ENCODE assay signal across 14 cellular contexts in the genomic region with DNA sequence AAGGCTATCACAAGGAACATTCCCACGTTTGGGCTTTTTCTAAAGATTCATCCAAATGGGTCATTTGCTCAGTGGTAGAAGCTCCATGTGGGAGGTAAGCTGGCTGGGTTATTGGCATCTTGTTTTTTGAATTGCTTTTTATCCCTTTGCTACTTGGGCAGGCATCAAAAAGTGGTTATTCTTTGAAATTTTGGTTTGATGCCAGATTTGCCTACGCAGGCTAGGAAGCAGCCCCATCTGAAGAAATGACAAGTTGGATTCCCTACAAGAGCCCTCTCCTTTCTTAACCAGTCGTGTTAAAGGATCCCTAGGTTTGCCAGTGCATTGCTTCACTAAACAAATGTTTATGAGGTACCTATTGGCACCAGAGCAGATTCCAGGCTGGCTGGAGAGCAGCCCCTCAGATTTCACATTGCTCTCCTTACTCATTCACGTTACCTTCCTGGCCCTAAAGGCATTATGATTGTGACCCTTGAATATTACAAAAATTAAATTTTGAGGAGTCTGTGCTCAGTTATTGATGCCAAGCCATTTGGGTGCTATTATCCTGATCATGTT. TPM values are rescaled to one million over a fixed set of nuclear protein-coding genes. Genes with fewer than 3 reads are reported as not detected.
A peak's percentile ranks its signal among the peaks of the same experiment; 100 is the strongest.
DNase-seq lines count a peak whose midpoint lies in the region; ATAC-seq and TF ChIP-seq lines count a peak whose summit lies in the region.
"Had no signal": no experiment of that assay in that cellular context is flagged by ENCODE, and none has a peak within 500 bp of the region (broad histone marks: within the 10 kb centered on the region; RNA-seq: fewer than 3 reads in every experiment).

No MANE protein-coding gene starts in this region.

- TF ChIP-seq CTCF in cardiac muscle cell (IDR thresholded peaks at IDR 0.05; ENCODE audit: low read depth, low read length), result no peak
- TF ChIP-seq CTCF in heart left ventricle (IDR thresholded peaks at IDR 0.05), result no peak

- H3K27me3 ChIP-seq in cardiac muscle cell (no peaks in the 10 kb centered on the region), heart left ventricle (no peaks in the 10 kb centered on the region)
- H3K27me3 ChIP-seq: uterus had no signal

- H3K4me3 Mint-ChIP-seq in T-helper 17 cell, result no peak overlapping the region

- H3K4me1 Mint-ChIP-seq in T-helper 17 cell, result peaks cover 41% of the 10 kb centered on the region

- H3K9me3 ChIP-seq in cardiac muscle cell (ENCODE audit: low read depth) (no peaks in the 10 kb centered on the region), heart left ventricle (no peaks in the 10 kb centered on the region), T-helper 17 cell (ENCODE audit: control insufficient read depth, low read length, poor library complexity, severe bottlenecking) (no peaks in the 10 kb centered on the region)
- H3K9me3 ChIP-seq: uterus had no signal

- H3K4me1 ChIP-seq in cardiac muscle cell (ENCODE audit: low read depth) (peaks cover 5% of the 10 kb centered on the region), heart left ventricle (peaks cover 3 to 45% (median 26%) of the 10 kb centered on the region in 12 donors)
- H3K4me1 ChIP-seq: uterus had no signal

- ATAC-seq in heart left ventricle (no peak), T-helper 17 cell (no peak), GM18861 (IDR thresholded peaks at IDR 0.05; ENCODE audit: unreplicated experiment) (no peak), esophagus mucosa (no peak)
- ATAC-seq: Right ventricle myocardium inferior had no signal

- 36 to 46% (median 41%) methylated on average over 4 of the region's 4 CpGs for WGBS in heart left ventricle, 4 donors

- peaks cover 68% of the 10 kb centered on the region for H3K36me3 ChIP-seq in cardiac muscle cell
- peaks cover 0 to 100% (median 97%) of the 10 kb centered on the region in 9 donors for H3K36me3 ChIP-seq in heart left ventricle
- H3K36me3 ChIP-seq: uterus had no signal

- H3K27ac ChIP-seq in cardiac muscle cell (peak overlapping the region; percentile 65), heart left ventricle (peak overlapping the region in 2 of 12 donors; percentile 23 to 25)
- H3K27ac ChIP-seq: uterus had no signal

- no peak for TF ChIP-seq POLR2A in heart left ventricle (IDR thresholded peaks at IDR 0.05)

- H3K36me3 Mint-ChIP-seq in T-helper 17 cell (ENCODE audit: low read depth), result peaks cover 9% of the 10 kb centered on the region

- H3K4me3 ChIP-seq in cardiac muscle cell (no peak overlapping the region), heart left ventricle (no peak overlapping the region)
- H3K4me3 ChIP-seq: uterus had no signal

- peak overlapping the region; percentile 47 for H3K27ac Mint-ChIP-seq in T-helper 17 cell

- DNase-seq in cardiac muscle cell (ENCODE audit: low read depth in 1 of 2, low spot score in 1 of 2) (peak in 1 of 2 donors; percentile 79), heart left ventricle (no peak), T-helper 17 cell (no peak), fibroblast of peridontal ligament (ENCODE audit: extremely low read depth) (peak; percentile 40), superior temporal gyrus (ENCODE audit: extremely low spot score) (peak; percentile 31), NCI-H1105 treated with DMSO at 0.1 percent for 48 hours (lab: John Stamatoyannopoulos, UW) (no peak)
- DNase-seq: AML-193, NCI-H1694 treated with DMSO at 0.1 percent for 48 hours, NCI-H526 treated with DMSO at 0.1 percent for 48 hours, T1000, uterus had no signal

- no peaks in the 10 kb centered on the region for H3K27me3 Mint-ChIP-seq in T-helper 17 cell

- intact Hi-C loops in heart left ventricle (cut with DNase I), result loop anchor here in 1 of 10 donors (5.0 kb wide), 1 partner anchor 32 kb away; no protein-coding TSS in a partner anchor

RNA-seq across cellular contexts. Expression of a gene that starts 38.8 kb away (rescaled TPM):
- total RNA-seq in cardiac muscle cell, result 52.9 and 93.3 TPM in 2 replicates
- 28.5 and 43.1 TPM in 2 replicates for polyA plus RNA-seq in cardiac muscle cell
- total RNA-seq in heart left ventricle, result 10 to 100 TPM; 29.0 to 73.9 (median 49.9) TPM
- polyA plus RNA-seq in heart left ventricle, result 10 to 100 TPM; 14.1 to 33.0 TPM
- 100 to 1,000 TPM; 134 to 136 TPM for total RNA-seq in T-helper 17 cell
- total RNA-seq in esophagus mucosa, result 44.3 TPM

RNA-seq across cellular contexts. Expression of a gene that starts 53.2 kb away (rescaled TPM):
- total RNA-seq in cardiac muscle cell, result 8.5 and 13.7 TPM in 2 replicates
- 11.7 and 12.4 TPM in 2 replicates for polyA plus RNA-seq in cardiac muscle cell
- total RNA-seq in heart left ventricle, result 1 to 10 TPM; 4.3 to 8.8 (median 5.6) TPM
- polyA plus RNA-seq in heart left ventricle, result 1 to 10 TPM; 2.7 to 4.4 TPM
- 10 to 100 TPM; 12.0 to 14.3 TPM for total RNA-seq in T-helper 17 cell
- 9.4 TPM for total RNA-seq in esophagus mucosa

Comparison
In these comparisons a context has a peak if more than half of its experiments do, and no peak if none do; other contexts are left out.
1. DNase-seq: peak in fibroblast of peridontal ligament (single experiment) and superior temporal gyrus (single experiment); none in heart left ventricle (0 of 5), T-helper 17 cell (0 of 3) and NCI-H1105 treated with DMSO at 0.1 percent for 48 hours (single experiment).